In the genomic region with DNA sequence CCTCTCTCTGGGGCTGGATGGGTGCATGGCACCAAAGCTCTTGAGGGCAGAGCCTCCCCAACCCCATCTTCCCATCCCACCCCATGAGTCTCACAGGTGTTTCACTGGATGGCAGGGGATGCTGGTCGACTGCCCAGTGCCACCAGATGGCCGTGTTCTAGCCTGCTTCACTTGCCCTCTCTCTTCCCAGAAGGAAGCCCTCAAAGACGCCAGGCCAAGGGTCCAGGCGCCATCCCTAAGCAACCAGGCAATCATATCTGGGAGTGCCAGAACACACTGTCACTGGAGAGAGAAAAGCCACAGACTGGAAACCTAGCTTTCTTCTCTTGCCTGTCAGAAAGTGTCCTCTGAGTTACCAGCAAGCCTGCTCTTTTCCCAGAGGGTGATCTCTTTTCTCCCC, we compare ENCODE assay signal across 20 cellular contexts. TPM values are rescaled to one million over a fixed set of nuclear protein-coding genes. Genes with fewer than 3 reads are reported as not detected.
"Had no signal": no experiment of that assay in that cellular context is flagged by ENCODE, and none has a peak within 500 bp of the region (broad histone marks: within the 10 kb centered on the region; RNA-seq: fewer than 3 reads in every experiment).

No MANE protein-coding gene starts in this region.

- ATAC-seq: esophagus mucosa; left cardiac atrium; left ventricle myocardium superior; naive thymus-derived CD4-positive, alpha-beta T cell had no signal

- H3K4me3 Mint-ChIP-seq: immature natural killer cell; naive thymus-derived CD4-positive, alpha-beta T cell; nephron progenitor cell had no signal

- H3K9me3 Mint-ChIP-seq: immature natural killer cell; naive thymus-derived CD4-positive, alpha-beta T cell; nephron progenitor cell had no signal

- H3K36me3 Mint-ChIP-seq: immature natural killer cell; naive thymus-derived CD4-positive, alpha-beta T cell had no signal

- DNase-seq: effector memory CD4-positive, alpha-beta T cell; immature natural killer cell; kidney; left cardiac atrium; left ventricle myocardium superior; mesendoderm; naive thymus-derived CD4-positive, alpha-beta T cell; nephron progenitor cell; posterior cingulate gyrus; sigmoid colon; stimulated activated CD4-positive, alpha-beta T cell treated with anti-CD3 and anti-CD28 coated beads, Interleukin-12 subunit alpha, Interleukin-12 subunit beta, amount 100 ng/mL, for 4 hours; stimulated activated naive CD4-positive, alpha-beta T cell treated with Interleukin-2 at 50 U/mL for 16 hours; trophoblast cell had no signal

- H3K4me1 Mint-ChIP-seq: immature natural killer cell; naive thymus-derived CD4-positive, alpha-beta T cell; nephron progenitor cell had no signal

- H3K9me3 ChIP-seq: neutrophil, sigmoid colon had no signal

- H3K27ac Mint-ChIP-seq: immature natural killer cell; naive thymus-derived CD4-positive, alpha-beta T cell; nephron progenitor cell had no signal

RNA-seq across cellular contexts. Expression of a gene that starts 51.0 kb away (rescaled TPM):
- total RNA-seq: fibroblast of lung; frontal cortex; kidney; left ventricle myocardium superior; naive thymus-derived CD4-positive, alpha-beta T cell; osteoblast; pulmonary artery endothelial cell; sigmoid colon; urinary bladder had no signal

RNA-seq across cellular contexts. Expression of a gene that starts 59.7 kb away (rescaled TPM):
- total RNA-seq: pulmonary artery endothelial cell had no signal
